Comparison of ENCODE assay signal across 6 cellular contexts in genomic region chr6:31794294-31794865, GRCh38. TPM values are rescaled to one million over a fixed set of nuclear protein-coding genes. Genes with fewer than 3 reads are reported as not detected.
DNase-seq lines count a peak whose midpoint lies in the region; ATAC-seq and TF ChIP-seq lines count a peak whose summit lies in the region.

No MANE protein-coding gene starts in this region.

- no peaks in the 10 kb centered on the region for H3K9me3 Mint-ChIP-seq in neural crest cell

- H3K4me1 ChIP-seq in heart right ventricle (peaks cover 5 to 41% (median 14%) of the 10 kb centered on the region in 9 donors), breast epithelium (no peaks in the 10 kb centered on the region)

- peaks cover 28% of the 10 kb centered on the region for H3K4me1 Mint-ChIP-seq in neural crest cell

- H3K4me3 ChIP-seq in heart right ventricle (peak overlapping the region; percentile 57 to 99 (median 86)), breast epithelium (peak overlapping the region; percentile 74 to 88 (median 75))

- H3K36me3 ChIP-seq in heart right ventricle = peaks cover 0 to 63% (median 0%) of the 10 kb centered on the region in 9 donors
- no peaks in the 10 kb centered on the region for H3K36me3 ChIP-seq in breast epithelium

- 28 to 36% methylated on average over 7 of the region's 7 CpGs for WGBS in heart right ventricle, 2 donors

- H3K36me3 Mint-ChIP-seq in neural crest cell (ENCODE audit: low read depth) = peaks cover 13% of the 10 kb centered on the region

- H3K27me3 ChIP-seq in heart right ventricle (no peaks in the 10 kb centered on the region), breast epithelium (no peaks in the 10 kb centered on the region)

- peak overlapping the region; percentile 85 for H3K27ac Mint-ChIP-seq in neural crest cell (ENCODE audit: unreplicated experiment)

- intact Hi-C loops in heart right ventricle (cut with DNase I) = loop anchor here in 4 of 10 donors (1.0 to 10.0 kb wide), 5 partner anchors 32 to 60 kb away; partner anchors contain the start of genes CLIC1 (in 2 of the 4) and HSPA1B (in 1 of the 4)
- intact Hi-C loops in Right ventricle myocardium inferior (cut with DNase I) = loop anchor here (2.0 to 5.0 kb wide), 2 partner anchors 32 to 62 kb away; partner anchors contain the start of gene HSPA1B
- intact Hi-C loops in breast epithelium (cut with DNase I; ENCODE audit: low total_unique reads) = no loop called here

- H3K9me3 ChIP-seq in heart right ventricle (no peaks in the 10 kb centered on the region), breast epithelium (no peaks in the 10 kb centered on the region)

- peak overlapping the region; percentile 99 for H3K4me3 Mint-ChIP-seq in neural crest cell

- no peak for DNase-seq in heart right ventricle
- no peak for DNase-seq in Right ventricle myocardium inferior (ENCODE audit: missing footprints)
- DNase-seq in breast epithelium (ENCODE audit: low spot score in 2 of 2) = no peak
- no peak for DNase-seq in neural crest cell (ENCODE audit: low read depth, low spot score)
- DNase-seq in NCI-H345 treated with DMSO at 0.1 percent for 48 hours (lab: John Stamatoyannopoulos, UW; ENCODE audit: unreplicated experiment) = no peak

- H3K27ac ChIP-seq in heart right ventricle (peak overlapping the region in 9 of 10 donors; percentile 84 to 99 (median 95)), breast epithelium (peak overlapping the region; percentile 97 to 99)

- TF ChIP-seq CTCF in heart right ventricle (IDR thresholded peaks at IDR 0.05) = no peak
- TF ChIP-seq CTCF in breast epithelium (IDR thresholded peaks at IDR 0.05) = no peak
- no peak for TF ChIP-seq CTCF in neural crest cell (conservative IDR thresholded peaks at IDR 0.05)

- TF ChIP-seq POLR2A in breast epithelium (IDR thresholded peaks at IDR 0.05) = no peak

- ATAC-seq in heart right ventricle (no peak), Right ventricle myocardium inferior (no peak), HG03442 (IDR thresholded peaks at IDR 0.05; ENCODE audit: unreplicated experiment) (no peak)

- H3K27me3 Mint-ChIP-seq in neural crest cell (ENCODE audit: low read depth) = no peaks in the 10 kb centered on the region

RNA-seq across cellular contexts. Expression of gene VARS1, which starts 1.2 kb away (rescaled TPM):
- total RNA-seq in heart right ventricle (10 to 100 TPM; 22.4 to 43.4 (median 29.5) TPM), Right ventricle myocardium inferior (29.7 TPM), breast epithelium (10 to 100 TPM; 19.2 to 35.4 (median 26.2) TPM), neural crest cell (162 and 163 TPM in 2 replicates)
- 10 to 100 TPM; 26.5 to 44.0 TPM for polyA plus RNA-seq in heart right ventricle

RNA-seq across cellular contexts. Expression of gene LSM2, which starts 12.4 kb away (rescaled TPM):
- total RNA-seq in heart right ventricle = 10 to 100 TPM; 18.9 to 27.6 (median 23.0) TPM
- 10 to 100 TPM; 17.5 to 52.0 TPM for polyA plus RNA-seq in heart right ventricle
- 24.6 TPM for total RNA-seq in Right ventricle myocardium inferior
- 10 to 100 TPM; 28.7 to 39.7 (median 32.6) TPM for total RNA-seq in breast epithelium
- total RNA-seq in neural crest cell = 122 and 135 TPM in 2 replicates

RNA-seq across cellular contexts. Expression of gene VWA7, which starts 17.3 kb away (rescaled TPM):
- total RNA-seq in heart right ventricle = 10 to 100 TPM in 9 of 10 donors, 1 to 10 TPM in 1; 10.0 to 28.3 (median 20.8) TPM
- polyA plus RNA-seq in heart right ventricle = 1 to 10 TPM; 2.2 to 6.6 TPM
- total RNA-seq in Right ventricle myocardium inferior = 12.1 TPM
- total RNA-seq in breast epithelium = 1 to 10 TPM in 1 of 3 donors, under 1 TPM in 1, not detected in 1; under 0.01 to 1.6 TPM
- 2.0 and 2.7 TPM in 2 replicates for total RNA-seq in neural crest cell

RNA-seq across cellular contexts. Expression of gene HSPA1L, which starts 20.7 kb away (rescaled TPM):
- 1 to 10 TPM; 1.1 to 2.9 (median 1.9) TPM for total RNA-seq in heart right ventricle
- 1 to 10 TPM in 1 of 2 donors, under 1 TPM in 1; 0.80 to 1.4 TPM for polyA plus RNA-seq in heart right ventricle
- 1.6 TPM for total RNA-seq in Right ventricle myocardium inferior
- 1 to 10 TPM; 1.3 to 1.9 (median 1.6) TPM for total RNA-seq in breast epithelium
- total RNA-seq in neural crest cell = 1.5 and 1.8 TPM in 2 replicates

RNA-seq across cellular contexts. Expression of gene HSPA1A, which starts 21.0 kb away (rescaled TPM):
- total RNA-seq in heart right ventricle (100 to 1,000 TPM; 202 to 679 (median 259) TPM), Right ventricle myocardium inferior (298 TPM), breast epithelium (100 to 1,000 TPM; 136 to 459 (median 202) TPM), neural crest cell (70.3 and 72.3 TPM in 2 replicates)
- 100 to 1,000 TPM; 113 to 166 TPM for polyA plus RNA-seq in heart right ventricle
